In the genomic region with DNA sequence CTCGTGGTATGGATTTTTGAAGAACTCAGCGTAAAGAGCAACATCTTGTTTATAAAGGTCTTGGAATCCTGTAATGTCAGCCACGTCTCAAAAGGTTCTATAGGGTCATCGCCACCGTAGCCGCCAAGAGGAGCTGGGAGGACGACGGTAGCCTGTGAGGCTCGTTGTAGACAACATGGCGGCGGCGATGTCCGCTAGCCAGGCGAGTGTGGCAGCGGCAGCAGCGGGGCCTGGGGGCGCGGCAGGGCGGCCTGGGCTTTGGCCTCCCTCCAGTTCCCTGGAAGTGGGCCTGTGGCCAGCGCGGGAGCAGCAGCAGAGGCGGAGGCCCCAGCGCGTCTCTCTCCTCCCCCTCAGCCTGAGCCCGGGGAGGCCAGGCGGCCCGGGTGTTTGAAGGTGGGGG, we compare ENCODE assay signal across 21 cellular contexts.
"Had no signal": no experiment of that assay in that cellular context is flagged by ENCODE, and none has a peak within 500 bp of the region (broad histone marks: within the 10 kb centered on the region; RNA-seq: fewer than 3 reads in every experiment).

No MANE protein-coding gene starts in this region.

- DNase-seq: activated CD8-positive, alpha-beta memory T cell treated with anti-CD3 and anti-CD28 coated beads for 24 hours; activated CD8-positive, alpha-beta memory T cell treated with anti-CD3 and anti-CD28 coated beads, Interleukin-2, amount 50 U/mL, for 4 hours; activated naive CD4-positive, alpha-beta T cell; activated T-cell treated with anti-CD3 and anti-CD28 coated beads, Interleukin-2, amount 50 U/mL, for 24 hours; adrenal gland; brain microvascular endothelial cell; dermis blood vessel endothelial cell; effector CD8-positive, alpha-beta T cell; erythroblast; foreskin fibroblast; heart right ventricle; left colon; ovary; psoas muscle; stimulated activated CD4-positive, alpha-beta T cell treated with anti-CD3 and anti-CD28 coated beads, Interleukin-4, amount 100 ng/mL, for 4 hours; stimulated activated naive CD8-positive, alpha-beta T cell treated with anti-CD3 and anti-CD28 coated beads, Interleukin-15, Interleukin-2, amounts not matched to agents 100 U/mL and 50 U/mL, for 24 hours had no signal

- ATAC-seq: heart right ventricle; left colon; natural killer cell treated with Interleukin-12 subunit alpha and Interleukin-12 subunit beta and Interleukin-15 and Interleukin-18, amount 100 ng/mL, for 72 hours; psoas muscle; stimulated activated naive CD8-positive, alpha-beta T cell treated with anti-CD3 and anti-CD28 coated beads, Interleukin-15, Interleukin-2, amounts not matched to agents 100 U/mL and 50 U/mL, for 24 hours; WTC11 had no signal

- H3K36me3 Mint-ChIP-seq: activated naive CD8-positive, alpha-beta T cell; memory B cell; natural killer cell treated with Interleukin-12 subunit alpha and Interleukin-12 subunit beta and Interleukin-15 and Interleukin-18, amount 100 ng/mL, for 72 hours; WTC11 had no signal

- H3K4me3 Mint-ChIP-seq: activated naive CD8-positive, alpha-beta T cell; activated T-cell treated with anti-CD3 and anti-CD28 coated beads, Interleukin-2, amount 50 U/mL, for 24 hours; memory B cell; natural killer cell treated with Interleukin-12 subunit alpha and Interleukin-12 subunit beta and Interleukin-15 and Interleukin-18, amount 100 ng/mL, for 72 hours; WTC11 had no signal

- H3K4me1 Mint-ChIP-seq: memory B cell had no signal

- H3K9me3 Mint-ChIP-seq: activated T-cell treated with anti-CD3 and anti-CD28 coated beads, Interleukin-2, amount 50 U/mL, for 24 hours; activated T-helper 2 cell treated with anti-CD3 and anti-CD28 coated beads, Interferon-gamma antibody, Interleukin-2, Interleukin-4, amounts not matched to agents 10 μg/mL and 5 μg/mL and 100 μg/mL, durations not matched to agents 14 hours and 24 hours and 36 hours; memory B cell; natural killer cell treated with Interleukin-12 subunit alpha and Interleukin-12 subunit beta and Interleukin-15 and Interleukin-18, amount 100 ng/mL, for 72 hours; WTC11 had no signal

- H3K27me3 Mint-ChIP-seq: memory B cell had no signal
